Comparison of ENCODE assay signal across 1 cellular context in genomic region chr5:1294839-1295649, GRCh38.
A peak's percentile ranks its signal among the peaks of the same experiment; 100 is the strongest.
TF ChIP-seq lines count a peak whose summit lies in the region.

TERT (minus strand) TSS chr5:1295068; CDS start chr5:1294989, 79 bp downstream.

TF ChIP-seq in K562, 482 proteins besides CTCF, POLR2A, EP300 and RAD21 (continued from another document):
- TF ChIP-seq ZBTB33 (CRISPR knock-in tag; IDR thresholded peaks at IDR 0.05) (peak; percentile 67; the same call in 1 of the 2 replicates), PHTF2 (CRISPR knock-in tag; IDR thresholded peaks at IDR 0.05) (no peak), POLR2G (IDR thresholded peaks at IDR 0.05; ENCODE audit: low read depth, low read length) (0 out of 2 replicates have a peak, but pooled peaks have one; percentile 40), NCOA4 (IDR thresholded peaks at IDR 0.05; ENCODE audit: partially characterized antibody) (no peak), CBX1 (IDR thresholded peaks at IDR 0.05; ENCODE audit: low read depth) (no peak), NFE2 (IDR thresholded peaks at IDR 0.05; ENCODE audit: low read depth) (no peak), SRSF9 (IDR thresholded peaks at IDR 0.05; ENCODE audit: borderline replicate concordance, low read depth, low read length) (no peak), IRF2 (CRISPR knock-in tag; IDR thresholded peaks at IDR 0.05) (no peak), RBM14 (IDR thresholded peaks at IDR 0.05; ENCODE audit: borderline replicate concordance, insufficient read depth, low read depth, low read length) (no peak), E2F6 (IDR thresholded peaks at IDR 0.05; ENCODE audit: borderline replicate concordance in 1 of 2, extremely low read depth in 1 of 2, insufficient read depth in 1 of 2, insufficient read length in 1 of 2, low read depth in 1 of 2, low read length in 1 of 2, poor library complexity in 1 of 2, severe bottlenecking in 1 of 2) (peak in 1 of 2 experiments; percentile 67)
